Comparison of ENCODE assay signal across 12 cellular contexts in genomic region chr2:96859681-96860064, GRCh38. TPM values are rescaled to one million over a fixed set of nuclear protein-coding genes. Genes with fewer than 3 reads are reported as not detected.
A peak's percentile ranks its signal among the peaks of the same experiment; 100 is the strongest.
DNase-seq lines count a peak whose midpoint lies in the region.
"Had no signal": no experiment of that assay in that cellular context is flagged by ENCODE, and none has a peak within 500 bp of the region (broad histone marks: within the 10 kb centered on the region; RNA-seq: fewer than 3 reads in every experiment).

No MANE protein-coding gene starts in this region.

- H3K4me1 ChIP-seq in muscle layer of colon (ENCODE audit: insufficient read depth, low read length): peaks cover 40% of the 10 kb centered on the region

- peak overlapping the region; percentile 92 for H3K4me3 Mint-ChIP-seq in activated CD4-positive, alpha-beta T cell treated with anti-CD3 and anti-CD28 coated beads, Interleukin-2, amount 10 ng/mL, durations not matched to agents 24 days and 14 days

- intact Hi-C loops in activated CD4-positive, alpha-beta T cell treated with anti-CD3 and anti-CD28 coated beads, Interleukin-2, amount 10 ng/mL, durations not matched to agents 24 days and 14 days (cut with micrococcal nuclease): no loop called here

- H3K4me1 Mint-ChIP-seq in activated CD4-positive, alpha-beta T cell treated with anti-CD3 and anti-CD28 coated beads, Interleukin-2, amount 10 ng/mL, durations not matched to agents 24 days and 14 days: peaks cover 26% of the 10 kb centered on the region

- H3K9me3 Mint-ChIP-seq in activated CD4-positive, alpha-beta T cell treated with anti-CD3 and anti-CD28 coated beads, Interleukin-2, amount 10 ng/mL, durations not matched to agents 24 days and 14 days: no peaks in the 10 kb centered on the region
- H3K9me3 Mint-ChIP-seq: stimulated activated naive CD8-positive, alpha-beta T cell treated with anti-CD3 and anti-CD28 coated beads, Interleukin-15, Interleukin-2, amounts not matched to agents 100 ng/mL and 50 ng/mL, for 24 hours had no signal

- H3K36me3 ChIP-seq in muscle layer of colon (ENCODE audit: insufficient read depth, low read length): peaks cover 32% of the 10 kb centered on the region

- DNase-seq in activated CD4-positive, alpha-beta T cell treated with anti-CD3 and anti-CD28 coated beads, Interleukin-2, amount 10 ng/mL, durations not matched to agents 24 days and 14 days: no peak
- DNase-seq in activated CD4-positive, alpha-beta T cell treated with anti-CD3 and anti-CD28 coated beads, Interleukin-2, amount 50 U/mL, for 48 hours: no peak
- no peak for DNase-seq in caudate nucleus (lab: John Stamatoyannopoulos, UW)
- peak; percentile 30 for DNase-seq in superior temporal gyrus (ENCODE audit: extremely low spot score)
- no peak for DNase-seq in cerebellar nuclear complex (lab: John Stamatoyannopoulos, UW)
- DNase-seq in NCI-H1417 treated with DMSO at 0.1 percent for 48 hours (lab: John Stamatoyannopoulos, UW): no peak
- no peak for DNase-seq in DMS53 (lab: John Stamatoyannopoulos, UW)
- DNase-seq: NCI-H226; stimulated activated CD4-positive, alpha-beta T cell treated with anti-CD3 and anti-CD28 coated beads, Interleukin-2, amount 100 ng/mL, for 48 hours had no signal

- H3K36me3 Mint-ChIP-seq in activated CD4-positive, alpha-beta T cell treated with anti-CD3 and anti-CD28 coated beads, Interleukin-2, amount 10 ng/mL, durations not matched to agents 24 days and 14 days (ENCODE audit: low read depth): peaks cover 21% of the 10 kb centered on the region

- H3K27me3 Mint-ChIP-seq in activated CD4-positive, alpha-beta T cell treated with anti-CD3 and anti-CD28 coated beads, Interleukin-2, amount 10 ng/mL, durations not matched to agents 24 days and 14 days: no peaks in the 10 kb centered on the region
- H3K27me3 Mint-ChIP-seq: stimulated activated naive CD8-positive, alpha-beta T cell treated with anti-CD3 and anti-CD28 coated beads, Interleukin-15, Interleukin-2, amounts not matched to agents 100 ng/mL and 50 ng/mL, for 24 hours had no signal

- no peak overlapping the region for H3K4me3 ChIP-seq in muscle layer of colon (ENCODE audit: low read depth in 1 of 2, low read length in 2 of 2)
- H3K4me3 ChIP-seq: cardiac muscle cell had no signal

- H3K9me3 ChIP-seq in muscle layer of colon (ENCODE audit: low read length): no peaks in the 10 kb centered on the region

- H3K27ac ChIP-seq in caudate nucleus (ENCODE audit: low read depth, low read length) (peak overlapping the region; percentile 83), muscle layer of colon (ENCODE audit: low read depth, low read length) (peak overlapping the region; percentile 89)

- H3K27ac Mint-ChIP-seq in activated CD4-positive, alpha-beta T cell treated with anti-CD3 and anti-CD28 coated beads, Interleukin-2, amount 10 ng/mL, durations not matched to agents 24 days and 14 days: no peak overlapping the region

- no peak overlapping the region for H3K9ac ChIP-seq in muscle layer of colon (ENCODE audit: low read length)

- no peaks in the 10 kb centered on the region for H3K27me3 ChIP-seq in muscle layer of colon (ENCODE audit: control insufficient read depth in 1 of 2, insufficient read depth in 2 of 2, low read length in 2 of 2)
- H3K27me3 ChIP-seq: cardiac muscle cell had no signal

RNA-seq across cellular contexts. Expression of gene ANKRD39, which starts 1.9 kb away (rescaled TPM):
- total RNA-seq in activated CD4-positive, alpha-beta T cell treated with anti-CD3 and anti-CD28 coated beads, Interleukin-2, amount 10 ng/mL, durations not matched to agents 24 days and 14 days: 37.0 and 44.0 TPM in 2 replicates

RNA-seq across cellular contexts. Expression of gene SEMA4C, which starts 10.2 kb away (rescaled TPM):
- total RNA-seq in activated CD4-positive, alpha-beta T cell treated with anti-CD3 and anti-CD28 coated beads, Interleukin-2, amount 10 ng/mL, durations not matched to agents 24 days and 14 days: 23.8 and 26.1 TPM in 2 replicates

RNA-seq across cellular contexts. Expression of gene ANKRD23, which starts 15.9 kb away (rescaled TPM):
- 6.7 and 8.4 TPM in 2 replicates for total RNA-seq in activated CD4-positive, alpha-beta T cell treated with anti-CD3 and anti-CD28 coated beads, Interleukin-2, amount 10 ng/mL, durations not matched to agents 24 days and 14 days

RNA-seq across cellular contexts. Expression of gene CNNM3, which starts 43.6 kb away (rescaled TPM):
- total RNA-seq in activated CD4-positive, alpha-beta T cell treated with anti-CD3 and anti-CD28 coated beads, Interleukin-2, amount 10 ng/mL, durations not matched to agents 24 days and 14 days: 29.4 and 30.5 TPM in 2 replicates
